ENCODE assay signal across 14 cellular contexts in the genomic region with DNA sequence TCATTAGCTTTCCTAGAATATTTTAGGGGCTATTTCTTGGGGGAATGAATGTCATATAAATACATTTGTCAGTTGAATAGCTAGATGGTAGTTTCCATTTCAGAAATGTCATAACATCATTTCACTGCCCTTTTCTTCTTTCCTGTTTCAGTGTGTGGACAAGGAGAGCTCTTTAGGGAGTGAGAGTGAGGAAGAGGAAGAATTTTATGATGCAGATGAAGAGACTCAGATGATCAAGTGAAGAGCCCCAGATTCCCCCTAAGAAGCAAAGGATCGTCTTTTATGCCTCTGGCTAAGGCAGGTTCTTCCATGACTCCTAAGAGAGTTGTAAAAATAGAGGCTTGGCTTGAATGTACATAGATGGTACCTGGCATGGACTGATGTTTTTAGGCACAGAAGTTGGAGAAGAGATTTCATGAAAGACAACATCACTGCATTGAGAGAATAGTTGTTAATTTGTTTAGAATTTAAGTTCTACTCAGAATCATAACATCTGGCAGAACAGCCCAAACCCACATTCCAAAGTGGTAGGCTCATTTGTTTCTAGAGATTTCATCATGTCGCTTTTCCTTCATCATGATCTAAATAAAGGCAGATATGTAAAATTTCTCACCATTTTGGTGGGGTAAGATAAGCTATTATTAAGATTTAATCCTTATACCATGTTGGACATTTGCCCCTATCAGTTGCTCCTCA. TPM values are rescaled to one million over a fixed set of nuclear protein-coding genes. Genes with fewer than 3 reads are reported as not detected.
DNase-seq lines count a peak whose midpoint lies in the region; ATAC-seq, FAIRE-seq and TF ChIP-seq lines count a peak whose summit lies in the region.
"Had no signal": no experiment of that assay in that cellular context is flagged by ENCODE, and none has a peak within 500 bp of the region (broad histone marks: within the 10 kb centered on the region; RNA-seq: fewer than 3 reads in every experiment).

No MANE protein-coding gene starts in this region.

- no peak overlapping the region for H2BK20ac ChIP-seq in H9 (ENCODE audit: low read depth, low read length, poor library complexity, severe bottlenecking)

- H3K9me3 ChIP-seq in ascending aorta (no peaks in the 10 kb centered on the region), heart left ventricle (no peaks in the 10 kb centered on the region), subcutaneous abdominal adipose tissue (ENCODE audit: control insufficient read depth in 5 of 5, low read length in 5 of 5) (no peaks in the 10 kb centered on the region), H9 (ENCODE audit: control insufficient read depth, low read depth, low read length) (no peaks in the 10 kb centered on the region)
- H3K9me3 ChIP-seq: colonic mucosa, mucosa of descending colon had no signal

- H3K4me3 Mint-ChIP-seq in activated CD8-positive, alpha-beta T cell treated with anti-CD3 and anti-CD28 coated beads for 36 hours = no peak overlapping the region
- no peak overlapping the region for H3K4me3 Mint-ChIP-seq in H9

- H3K9ac ChIP-seq in subcutaneous abdominal adipose tissue (ENCODE audit: low read length in 5 of 5) (no peak overlapping the region), H9 (ENCODE audit: extremely low read depth, insufficient read length, low read length) (no peak overlapping the region)

- no peak overlapping the region for H3K4me3 ChIP-seq in ascending aorta
- H3K4me3 ChIP-seq in heart left ventricle = no peak overlapping the region
- no peak overlapping the region for H3K4me3 ChIP-seq in subcutaneous abdominal adipose tissue (ENCODE audit: low read depth in 1 of 5, low read length in 5 of 5)
- H3K4me3 ChIP-seq: colonic mucosa, mucosa of descending colon, skin epidermis had no signal

- no peak overlapping the region for H2AK5ac ChIP-seq in H9 (ENCODE audit: insufficient read length, low read length)

- peaks cover 3 to 24% of the 10 kb centered on the region in 2 donors for H3K36me3 ChIP-seq in ascending aorta
- peaks cover 0 to 60% (median 31%) of the 10 kb centered on the region in 9 donors for H3K36me3 ChIP-seq in heart left ventricle
- peaks cover 0 to 5% (median 0%) of the 10 kb centered on the region in 5 donors for H3K36me3 ChIP-seq in subcutaneous abdominal adipose tissue (ENCODE audit: control insufficient read depth in 5 of 5, insufficient read depth in 5 of 5, low read length in 5 of 5)
- H3K36me3 ChIP-seq: colonic mucosa, WERI-Rb-1 had no signal

- no peak overlapping the region for H3K4me2 ChIP-seq in H9 (ENCODE audit: insufficient read depth, insufficient read length, low read length)

- POLR2A ChIA-PET in activated CD8-positive, alpha-beta T cell treated with anti-CD3 and anti-CD28 coated beads for 36 hours (lab: Charles Lee) = no interaction called here

- H3K27ac Mint-ChIP-seq in activated CD8-positive, alpha-beta T cell treated with anti-CD3 and anti-CD28 coated beads for 36 hours = no peak overlapping the region
- no peak overlapping the region for H3K27ac Mint-ChIP-seq in H9

- no peak overlapping the region for H4K5ac ChIP-seq in H9 (ENCODE audit: insufficient read length, low read depth, low read length)

- no peaks in the 10 kb centered on the region for H3K36me3 Mint-ChIP-seq in activated CD8-positive, alpha-beta T cell treated with anti-CD3 and anti-CD28 coated beads for 36 hours (ENCODE audit: low read depth)
- H3K36me3 Mint-ChIP-seq in H9 (ENCODE audit: insufficient read depth in 1 of 3, low read depth in 3 of 3) = peaks cover 0 to 5% (median 2%) of the 10 kb centered on the region in 3 experiments; a peak in 2 of 7 replicates

- H3K27ac ChIP-seq in ascending aorta = peak overlapping the region; percentile 38 to 72
- H3K27ac ChIP-seq in heart left ventricle = peak overlapping the region in 11 of 12 donors; percentile 14 to 71 (median 33)
- H3K27ac ChIP-seq in subcutaneous abdominal adipose tissue (ENCODE audit: low read depth, low read length) = peak overlapping the region; percentile 3
- H3K27ac ChIP-seq in H9 (ENCODE audit: insufficient read length, low read depth, low read length) = no peak overlapping the region
- H3K27ac ChIP-seq: colonic mucosa, WERI-Rb-1 had no signal

- H3K56ac ChIP-seq in H9 (ENCODE audit: insufficient read length, low read depth, low read length) = no peak overlapping the region

- H3T11ph ChIP-seq in H9 (ENCODE audit: low read length) = no peak overlapping the region

- intact Hi-C loops in ascending aorta (cut with DNase I) = no loop called here
- intact Hi-C loops in heart left ventricle (cut with DNase I) = no loop called here
- intact Hi-C loops in activated CD8-positive, alpha-beta T cell treated with anti-CD3 and anti-CD28 coated beads for 36 hours (cut with micrococcal nuclease) = no loop called here

- CTCF ChIA-PET in activated CD8-positive, alpha-beta T cell treated with anti-CD3 and anti-CD28 coated beads for 36 hours (lab: Charles Lee) = no interaction called here

- no peak for TF ChIP-seq CTCF in ascending aorta (IDR thresholded peaks at IDR 0.05)
- no peak for TF ChIP-seq CTCF in heart left ventricle (IDR thresholded peaks at IDR 0.05)
- TF ChIP-seq CTCF in activated CD8-positive, alpha-beta T cell treated with anti-CD3 and anti-CD28 coated beads for 36 hours (IDR thresholded peaks at IDR 0.05) = no peak
- TF ChIP-seq CTCF in H9 (conservative IDR thresholded peaks at IDR 0.05) = no peak

- ATAC-seq in heart left ventricle = peak in 3 of 4 donors; percentile 22 to 80 (median 52)
- ATAC-seq in activated CD8-positive, alpha-beta T cell treated with anti-CD3 and anti-CD28 coated beads for 36 hours = no peak
- ATAC-seq: mucosa of descending colon had no signal

- no peaks in the 10 kb centered on the region for H3K4me1 ChIP-seq in ascending aorta
- H3K4me1 ChIP-seq in heart left ventricle = peaks cover 0 to 4% (median 0%) of the 10 kb centered on the region in 12 donors
- peaks cover 0 to 10% (median 7%) of the 10 kb centered on the region in 5 donors for H3K4me1 ChIP-seq in subcutaneous abdominal adipose tissue (ENCODE audit: control insufficient read depth in 5 of 5, insufficient read depth in 5 of 5, low read length in 5 of 5)
- H3K4me1 ChIP-seq in H9 (ENCODE audit: insufficient read depth, low read length) = no peaks in the 10 kb centered on the region
- H3K4me1 ChIP-seq: colonic mucosa had no signal

- WGBS in heart left ventricle, 4 donors = 64 to 76% (median 71%) methylated on average over 2 of the region's 2 CpGs
- no CpG with 5 or more reads among the region's 2 CpGs for WGBS in H9 (ENCODE audit: extremely low coverage, insufficient read length, low lambda C conversion rate)

- no peak for TF ChIP-seq POLR2A in heart left ventricle (IDR thresholded peaks at IDR 0.05)

- no peaks in the 10 kb centered on the region for H3K4me1 Mint-ChIP-seq in activated CD8-positive, alpha-beta T cell treated with anti-CD3 and anti-CD28 coated beads for 36 hours (ENCODE audit: low read depth)
- H3K4me1 Mint-ChIP-seq in H9 = no peaks in the 10 kb centered on the region

- H4K91ac ChIP-seq in H9 (ENCODE audit: insufficient read length, low read depth, low read length) = no peak overlapping the region

- H3K9me3 Mint-ChIP-seq in activated CD8-positive, alpha-beta T cell treated with anti-CD3 and anti-CD28 coated beads for 36 hours = no peaks in the 10 kb centered on the region
- H3K9me3 Mint-ChIP-seq in H9 = no peaks in the 10 kb centered on the region

- no peak overlapping the region for H3K18ac ChIP-seq in H9 (ENCODE audit: insufficient read length, low read depth, low read length)

- peaks cover 16% of the 10 kb centered on the region for H3K27me3 Mint-ChIP-seq in activated CD8-positive, alpha-beta T cell treated with anti-CD3 and anti-CD28 coated beads for 36 hours
- no peaks in the 10 kb centered on the region for H3K27me3 Mint-ChIP-seq in H9 (ENCODE audit: low read depth)

- no peaks in the 10 kb centered on the region for H3K27me3 ChIP-seq in ascending aorta
- no peaks in the 10 kb centered on the region for H3K27me3 ChIP-seq in heart left ventricle
- H3K27me3 ChIP-seq in subcutaneous abdominal adipose tissue (ENCODE audit: control insufficient read depth in 5 of 5, insufficient read depth in 4 of 5, low read length in 5 of 5) = no peaks in the 10 kb centered on the region
- no peaks in the 10 kb centered on the region for H3K27me3 ChIP-seq in H9 (ENCODE audit: insufficient read depth, low read length)
- H3K27me3 ChIP-seq: colonic mucosa had no signal

- no peaks in the 10 kb centered on the region for H4K20me1 ChIP-seq in H9 (ENCODE audit: control insufficient read depth, insufficient read depth, insufficient read length)

- no peaks in the 10 kb centered on the region for H3K79me1 ChIP-seq in H9 (ENCODE audit: insufficient read depth, low read depth, low read length, poor library complexity, severe bottlenecking)

- no peak for FAIRE-seq in frontal cortex (lab: Jason Lieb, UNC)

- no peak overlapping the region for H2BK5ac ChIP-seq in H9 (ENCODE audit: insufficient read length, low read length)

- H2BK120ac ChIP-seq in H9 (ENCODE audit: low read depth, low read length, poor library complexity, severe bottlenecking) = no peak overlapping the region

- H3K4ac ChIP-seq in H9 (ENCODE audit: low read depth, low read length) = no peak overlapping the region

- no peak overlapping the region for H2AFZ ChIP-seq in H9 (ENCODE audit: low read length)

- DNase-seq in GM04504 (ENCODE audit: low read depth) (peak; percentile 71), ascending aorta (ENCODE audit: low spot score in 2 of 2) (no peak), heart left ventricle (no peak), frontal cortex (ENCODE audit: low spot score in 2 of 2) (no peak), MV-4-11 (lab: John Stamatoyannopoulos, UW) (no peak), H9 (no peak)
- DNase-seq in activated CD8-positive, alpha-beta T cell treated with anti-CD3 and anti-CD28 coated beads for 36 hours = no peak
- DNase-seq: colonic mucosa; mucosa of descending colon; NCI-H2107; stimulated activated CD8-positive, alpha-beta memory T cell treated with anti-CD3 and anti-CD28 coated beads, Interleukin-4, amount 100 ng/mL, for 48 hours; WERI-Rb-1 had no signal

- H2BK15ac ChIP-seq in H9 (ENCODE audit: low read depth, low read length) = no peak overlapping the region

- H4K8ac ChIP-seq in H9 (replicated peaks; ENCODE audit: insufficient read length, low read depth, low read length) = no peak overlapping the region

- H3K79me2 ChIP-seq in H9 (ENCODE audit: insufficient read depth, low read length) = no peaks in the 10 kb centered on the region

- no peak overlapping the region for H3K23ac ChIP-seq in H9 (ENCODE audit: insufficient read length, low read depth, low read length)

- H2BK12ac ChIP-seq in H9 (ENCODE audit: insufficient read length, low read depth, low read length) = no peak overlapping the region

- no peak overlapping the region for H3K14ac ChIP-seq in H9 (ENCODE audit: insufficient read depth, low read length)

- no peaks in the 10 kb centered on the region for H3K23me2 ChIP-seq in H9 (ENCODE audit: insufficient read length, low read depth, low read length, poor library complexity, severe bottlenecking)

RNA-seq across cellular contexts. Expression of a gene that starts 44.2 kb away (rescaled TPM):
- total RNA-seq in ascending aorta (not detected), heart left ventricle (under 1 TPM in 2 of 9 donors, not detected in 7; 0.08 to 0.15 TPM), frontal cortex (under 0.01 TPM), H9 (2021) (not detected in 2 replicates)
- polyA plus RNA-seq in heart left ventricle = under 1 TPM in 1 of 2 donors, not detected in 1; 0.04 TPM
- total RNA-seq in activated CD8-positive, alpha-beta T cell treated with anti-CD3 and anti-CD28 coated beads for 36 hours = not detected
